ENCODE assay signal across 9 cellular contexts in genomic region chr11:72240461-72241289, GRCh38. TPM values are rescaled to one million over a fixed set of nuclear protein-coding genes. Genes with fewer than 3 reads are reported as not detected.
DNase-seq lines count a peak whose midpoint lies in the region; ATAC-seq and TF ChIP-seq lines count a peak whose summit lies in the region.
"Had no signal": no experiment of that assay in that cellular context is flagged by ENCODE, and none has a peak within 500 bp of the region (broad histone marks: within the 10 kb centered on the region; RNA-seq: fewer than 3 reads in every experiment).

No MANE protein-coding gene starts in this region.

- no peak for DNase-seq in SK-N-SH
- no peak for DNase-seq in left cardiac atrium
- DNase-seq in sigmoid colon = peak; percentile 65
- DNase-seq in effector memory CD4-positive, alpha-beta T cell = no peak
- DNase-seq in ureter (ENCODE audit: low spot score) = no peak
- no peak for DNase-seq in stimulated activated CD4-positive, alpha-beta T cell treated with anti-CD3 and anti-CD28 coated beads, Interleukin-4, amount 100 ng/mL, for 1 hour
- DNase-seq in cerebellar nuclear complex (lab: John Stamatoyannopoulos, UW) = no peak

- H3F3A ChIP-seq in SK-N-SH (replicated peaks; ENCODE audit: insufficient read depth) = peaks cover 39% of the 10 kb centered on the region

- H2AFZ ChIP-seq in SK-N-SH (ENCODE audit: low read depth) = no peak overlapping the region

- H3K9ac ChIP-seq in ES-I3 (ENCODE audit: low read depth, low read length) (peak overlapping the region; percentile 55; the same call in 1 of the 2 replicates), SK-N-SH (peak overlapping the region; percentile 45)

- POLR2A ChIA-PET in SK-N-SH (lab: Yijun Ruan, JAX) = interaction anchor here (0.6 to 15.5 kb wide), 17 partner anchors 10 to 530 kb away, joined by 3 to 880 read pairs (median 11); partner anchors contain the start of genes CLPB and INPPL1

- TF ChIP-seq EP300 in SK-N-SH (IDR thresholded peaks at IDR 0.05; ENCODE audit: borderline replicate concordance in 1 of 2, low read depth in 1 of 2, low read length in 1 of 2) (no peak), sigmoid colon (IDR thresholded peaks at IDR 0.05) (no peak)

- CTCF ChIA-PET in SK-N-SH (lab: Yijun Ruan, JAX) = interaction anchor here (1.0 to 19.7 kb wide), 15 partner anchors 18 to 215 kb away, joined by 3 to 314 read pairs (median 4); partner anchors contain the start of gene CLPB

- H3K4me1 ChIP-seq in ES-I3 (ENCODE audit: insufficient read depth, low read length) (peaks cover 6% of the 10 kb centered on the region; the same call in 1 of the 2 replicates), SK-N-SH (ENCODE audit: control insufficient read depth in 1 of 2, insufficient read depth in 2 of 2, low read depth in 1 of 2, low read length in 1 of 2) (peaks cover 17 to 27% of the 10 kb centered on the region in 2 experiments; a peak in 2 of 4 replicates), sigmoid colon (peaks cover 0 to 68% (median 63%) of the 10 kb centered on the region in 4 donors)
- H3K4me1 ChIP-seq in effector memory CD4-positive, alpha-beta T cell (ENCODE audit: control insufficient read depth, insufficient read depth, low read length, poor library complexity, severe bottlenecking) = peaks cover 25% of the 10 kb centered on the region

- H3K9me3 ChIP-seq in ES-I3 (ENCODE audit: control insufficient read depth, insufficient read depth, low read length) (no peaks in the 10 kb centered on the region), SK-N-SH (no peaks in the 10 kb centered on the region), sigmoid colon (no peaks in the 10 kb centered on the region)
- no peaks in the 10 kb centered on the region for H3K9me3 ChIP-seq in effector memory CD4-positive, alpha-beta T cell (ENCODE audit: control insufficient read depth, low read length)

- H3K4me3 ChIP-seq in SK-N-SH (ENCODE audit: low read depth in 2 of 2, low read length in 1 of 2) (peak overlapping the region; percentile 49 to 83), sigmoid colon (peak overlapping the region in 3 of 4 donors; percentile 34 to 47 (median 41))
- no peak overlapping the region for H3K4me3 ChIP-seq in effector memory CD4-positive, alpha-beta T cell (ENCODE audit: insufficient read depth, low read depth, low read length, poor library complexity, severe bottlenecking)

- peaks cover 24% of the 10 kb centered on the region for H3K79me2 ChIP-seq in SK-N-SH (ENCODE audit: insufficient read depth)

- no peaks in the 10 kb centered on the region for H3K9me2 ChIP-seq in SK-N-SH

- TF ChIP-seq RAD21 in SK-N-SH (IDR thresholded peaks at IDR 0.05; ENCODE audit: low read length) = no peak

- H3K4me2 ChIP-seq in SK-N-SH = peak overlapping the region; percentile 75

- H3K36me3 ChIP-seq in ES-I3 (ENCODE audit: insufficient read depth, low read length) = no peaks in the 10 kb centered on the region; the same call in 1 of the 2 replicates
- H3K36me3 ChIP-seq in SK-N-SH (replicated peaks in 1 of 2; ENCODE audit: control insufficient read depth in 1 of 2, insufficient read depth in 2 of 2, low read length in 1 of 2) = peaks cover 10 to 36% of the 10 kb centered on the region in 2 experiments
- H3K36me3 ChIP-seq in sigmoid colon = peaks cover 2 to 23% (median 13%) of the 10 kb centered on the region in 4 donors
- peaks cover 16% of the 10 kb centered on the region for H3K36me3 ChIP-seq in effector memory CD4-positive, alpha-beta T cell (ENCODE audit: control insufficient read depth, insufficient read depth, low read length)

- TF ChIP-seq CTCF in SK-N-SH (IDR thresholded peaks at IDR 0.05) = no peak
- TF ChIP-seq CTCF in sigmoid colon (IDR thresholded peaks at IDR 0.05) = no peak

- H4K20me1 ChIP-seq in SK-N-SH (ENCODE audit: insufficient read depth) = peaks cover 11% of the 10 kb centered on the region; the same call in 1 of the 2 replicates

- no peak for TF ChIP-seq POLR2A in sigmoid colon (IDR thresholded peaks at IDR 0.05)

- no peaks in the 10 kb centered on the region; the same call in 1 of the 2 replicates for H3K27me3 ChIP-seq in SK-N-SH (ENCODE audit: insufficient read depth)
- peaks cover 30 to 55% (median 50%) of the 10 kb centered on the region in 3 donors for H3K27me3 ChIP-seq in sigmoid colon
- peaks cover 53% of the 10 kb centered on the region for H3K27me3 ChIP-seq in effector memory CD4-positive, alpha-beta T cell (replicated peaks; ENCODE audit: control insufficient read depth, insufficient read depth, low read length, poor library complexity, severe bottlenecking)

- peak; percentile 5 to 8 for ATAC-seq in left cardiac atrium

- H3K27ac ChIP-seq in SK-N-SH (ENCODE audit: low read depth in 2 of 2, low read length in 1 of 2) (peak overlapping the region; percentile 64 to 90), sigmoid colon (peak overlapping the region; percentile 77 to 81 (median 79))
- no peak overlapping the region for H3K27ac ChIP-seq in effector memory CD4-positive, alpha-beta T cell (ENCODE audit: insufficient read depth, low read length, poor library complexity, severe bottlenecking)

- 29% methylated on average over 41 of the region's 44 CpGs for WGBS in SK-N-SH (ENCODE audit: low lambda C conversion rate)
- WGBS in sigmoid colon, 2 donors = 8 to 10% methylated on average over 44 of the region's 44 CpGs

- intact Hi-C loops in left cardiac atrium (cut with DNase I) = no loop called here
- intact Hi-C loops in sigmoid colon (cut with DNase I) = loop anchor here (5.0 kb wide), 1 partner anchor 172 kb away; no protein-coding TSS in a partner anchor

TF ChIP-seq in SK-N-SH, 30 proteins besides CTCF, POLR2A, EP300 and RAD21 (continues in another document):
- TF ChIP-seq RFX5 (IDR thresholded peaks at IDR 0.05; ENCODE audit: low read length) (no peak), TAF1 (IDR thresholded peaks at IDR 0.05; ENCODE audit: borderline replicate concordance, low read depth, low read length) (0 out of 2 replicates have a peak, but pooled peaks have one; percentile 0), RCOR1 (IDR thresholded peaks at IDR 0.05; ENCODE audit: low read length) (no peak), REST (IDR thresholded peaks at IDR 0.05; ENCODE audit: low read depth, low read length) (no peak)

RNA-seq across cellular contexts. Expression of gene PHOX2A, which starts 3.3 kb away (rescaled TPM):
- polyA plus RNA-seq in SK-N-SH (2012; rRNA removed) (65.0 and 75.6 TPM in 2 replicates), sigmoid colon (1 to 10 TPM in 1 of 3 donors, not detected in 2; 1.7 TPM)
- 38.6 and 72.8 TPM in 2 replicates for polyA plus RNA-seq in SK-N-SH (2012; cell fraction: cytosol; rRNA removed)
- polyA plus RNA-seq in SK-N-SH (2012; cell fraction: nucleus; rRNA removed) = 47.3 and 62.5 TPM in 2 replicates
- total RNA-seq in left cardiac atrium (not detected), sigmoid colon (1 to 10 TPM in 1 of 4 donors, under 1 TPM in 2, not detected in 1; 0.41 to 2.9 (median 0.82) TPM), ureter (not detected)
- total RNA-seq: RPMI7951 had no signal

RNA-seq across cellular contexts. Expression of gene INPPL1, which starts 16.1 kb away (rescaled TPM):
- polyA plus RNA-seq in SK-N-SH (2012; rRNA removed) (123 and 138 TPM in 2 replicates), sigmoid colon (10 to 100 TPM; 30.0 to 96.5 (median 32.6) TPM)
- polyA plus RNA-seq in SK-N-SH (2012; cell fraction: cytosol; rRNA removed) = 26.6 and 41.4 TPM in 2 replicates
- polyA plus RNA-seq in SK-N-SH (2012; cell fraction: nucleus; rRNA removed) = 712 and 808 TPM in 2 replicates
- total RNA-seq in left cardiac atrium (10 to 100 TPM; 89.5 to 96.4 TPM), sigmoid colon (100 to 1,000 TPM in 1 of 4 donors, 10 to 100 TPM in 3; 66.6 to 195 (median 77.5) TPM), ureter (144 TPM)

RNA-seq across cellular contexts. Expression of gene FOLR2, which starts 24.1 kb away (rescaled TPM):
- not detected in 2 replicates for polyA plus RNA-seq in SK-N-SH (2012; rRNA removed)
- polyA plus RNA-seq in SK-N-SH (2012; cell fraction: cytosol; rRNA removed) = not detected in 2 replicates
- not detected in 2 replicates for polyA plus RNA-seq in SK-N-SH (2012; cell fraction: nucleus; rRNA removed)
- 10 to 100 TPM; 24.0 to 57.0 TPM for total RNA-seq in left cardiac atrium
- 10 to 100 TPM; 14.7 to 61.7 (median 42.9) TPM for total RNA-seq in sigmoid colon
- 10 to 100 TPM; 14.1 to 27.0 (median 17.4) TPM for polyA plus RNA-seq in sigmoid colon
- total RNA-seq in ureter = 4.5 TPM
- total RNA-seq: RPMI7951 had no signal

RNA-seq across cellular contexts. Expression of gene FOLR1, which starts 48.7 kb away (rescaled TPM):
- polyA plus RNA-seq in SK-N-SH (2012; rRNA removed) (0.26 TPM in 1 of 2 replicates, not detected in the other), sigmoid colon (under 1 TPM in 1 of 3 donors, not detected in 2; 0.15 TPM)
- 0.08 and 0.14 TPM in 2 replicates for polyA plus RNA-seq in SK-N-SH (2012; cell fraction: cytosol; rRNA removed)
- polyA plus RNA-seq in SK-N-SH (2012; cell fraction: nucleus; rRNA removed) = 0.05 and 0.15 TPM in 2 replicates
- total RNA-seq in left cardiac atrium (not detected), sigmoid colon (under 1 TPM in 1 of 4 donors, not detected in 3; 0.71 TPM), ureter (1.7 TPM)
- total RNA-seq: RPMI7951 had no signal
